In genomic region chr13:77375554-77375953, GRCh38 we compare ENCODE assay signal across 25 cellular contexts.
"Had no signal": no experiment of that assay in that cellular context is flagged by ENCODE, and none has a peak within 500 bp of the region (broad histone marks: within the 10 kb centered on the region; RNA-seq: fewer than 3 reads in every experiment).

No MANE protein-coding gene starts in this region.

- H3K36me3 ChIP-seq: gastroesophageal sphincter, heart right ventricle, ovary, thyroid gland had no signal

- H3K27ac Mint-ChIP-seq: activated naive CD4-positive, alpha-beta T cell treated with anti-CD3 and anti-CD28 coated beads, Interleukin-2, amount 50 U/mL, for 72 hours; activated T-cell treated with anti-CD3 and anti-CD28 coated beads, Interleukin-2, amount 50 U/mL, for 72 hours; endodermal cell; immature natural killer cell; naive thymus-derived CD8-positive, alpha-beta T cell; T-cell had no signal

- H3K4me3 ChIP-seq: dorsolateral prefrontal cortex, gastroesophageal sphincter, heart right ventricle, ovary, smooth muscle cell, thyroid gland had no signal

- H3K9me3 Mint-ChIP-seq: activated naive CD4-positive, alpha-beta T cell treated with anti-CD3 and anti-CD28 coated beads, Interleukin-2, amount 50 U/mL, for 72 hours; activated T-cell treated with anti-CD3 and anti-CD28 coated beads, Interleukin-2, amount 50 U/mL, for 72 hours; brain; endodermal cell; immature natural killer cell; naive thymus-derived CD8-positive, alpha-beta T cell; stimulated activated memory B cell treated with anti-CD40 and anti-IgM and Interleukin-4, amounts not matched to agents 10 μg/mL and 1 μg/mL and 100 μg/mL, for 72 hours; T-cell had no signal

- H3K27me3 Mint-ChIP-seq: brain; naive thymus-derived CD8-positive, alpha-beta T cell; stimulated activated memory B cell treated with anti-CD40 and anti-IgM and Interleukin-4, amounts not matched to agents 10 μg/mL and 1 μg/mL and 100 μg/mL, for 72 hours; T-cell had no signal

- DNase-seq: activated CD4-positive, alpha-beta T cell treated with anti-CD3 and anti-CD28 coated beads, Interleukin-2, amount 50 U/mL, for 1 hour; activated CD4-positive, CD25-positive, alpha-beta regulatory T cell; activated gamma-delta T cell treated with Interleukin-2 at 50 U/mL for 16 hours; activated T-cell treated with anti-CD3 and anti-CD28 coated beads, Interleukin-2, amount 50 U/mL, for 72 hours; amniotic stem cell; central memory CD4-positive, alpha-beta T cell; erythroblast; heart right ventricle; immature natural killer cell; left cardiac atrium; mesendoderm; naive thymus-derived CD8-positive, alpha-beta T cell; ovary; stimulated activated CD4-positive, alpha-beta T cell treated with anti-CD3 and anti-CD28 coated beads, Interleukin-4, amount 100 ng/mL, for 1 hour; T-cell; thyroid gland had no signal

- H3K4me1 Mint-ChIP-seq: immature natural killer cell had no signal

- H3K27ac ChIP-seq: gastroesophageal sphincter, heart right ventricle, ovary, thyroid gland had no signal

- ATAC-seq: gastroesophageal sphincter; heart right ventricle; left cardiac atrium; naive thymus-derived CD8-positive, alpha-beta T cell; sciatic nerve; T-cell had no signal

- H3K9me3 ChIP-seq: gastroesophageal sphincter, ovary, thyroid gland had no signal

- H3K4me1 ChIP-seq: gastroesophageal sphincter, thyroid gland had no signal

- H3K27me3 ChIP-seq: dorsolateral prefrontal cortex, gastroesophageal sphincter, heart right ventricle, ovary, thyroid gland had no signal

- H3K4me2 ChIP-seq: smooth muscle cell had no signal

- H3K4me3 Mint-ChIP-seq: activated T-cell treated with anti-CD3 and anti-CD28 coated beads, Interleukin-2, amount 50 U/mL, for 72 hours; endodermal cell; immature natural killer cell; naive thymus-derived CD8-positive, alpha-beta T cell; stimulated activated memory B cell treated with anti-CD40 and anti-IgM and Interleukin-4, amounts not matched to agents 10 μg/mL and 1 μg/mL and 100 μg/mL, for 72 hours; T-cell had no signal

- H3K36me3 Mint-ChIP-seq: activated naive CD4-positive, alpha-beta T cell treated with anti-CD3 and anti-CD28 coated beads, Interleukin-2, amount 50 U/mL, for 72 hours; brain; immature natural killer cell; naive thymus-derived CD8-positive, alpha-beta T cell; stimulated activated memory B cell treated with anti-CD40 and anti-IgM and Interleukin-4, amounts not matched to agents 10 μg/mL and 1 μg/mL and 100 μg/mL, for 72 hours; T-cell had no signal

- FAIRE-seq: colon had no signal
